In the genomic region with DNA sequence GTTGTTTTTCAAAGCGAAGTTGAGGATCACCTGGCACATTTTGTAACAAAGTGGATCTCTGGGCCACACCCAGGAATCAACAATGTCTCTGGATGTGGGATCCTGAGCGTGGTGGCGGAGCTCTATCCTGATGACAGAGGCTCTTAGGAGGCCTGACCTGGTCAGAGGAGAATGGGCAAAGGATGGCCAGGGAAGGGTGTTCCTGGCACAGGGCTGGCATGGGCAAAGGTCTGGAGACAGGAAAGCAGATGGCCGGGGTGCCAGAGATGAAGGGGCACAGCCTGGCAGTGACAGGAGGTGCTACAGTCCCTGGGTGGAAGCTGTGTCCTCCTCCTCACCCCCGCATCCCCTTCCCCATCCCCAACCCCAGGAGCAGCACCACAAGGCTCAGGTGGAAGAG, we compare ENCODE assay signal across 18 cellular contexts. TPM values are rescaled to one million over a fixed set of nuclear protein-coding genes. Genes with fewer than 3 reads are reported as not detected.
DNase-seq lines count a peak whose midpoint lies in the region; ATAC-seq and TF ChIP-seq lines count a peak whose summit lies in the region.
"Had no signal": no experiment of that assay in that cellular context is flagged by ENCODE, and none has a peak within 500 bp of the region (broad histone marks: within the 10 kb centered on the region; RNA-seq: fewer than 3 reads in every experiment).

No MANE protein-coding gene starts in this region.

- H3K4me3 ChIP-seq in BLaER1 treated with 17β-estradiol and CSF1 and Interleukin-3, amounts not matched to agents 10 nM and 100 nM: no peak overlapping the region
- H3K4me3 ChIP-seq in adrenal gland: no peak overlapping the region
- no peak overlapping the region for H3K4me3 ChIP-seq in endodermal cell (ENCODE audit: low read length)
- H3K4me3 ChIP-seq in SK-N-SH (ENCODE audit: low read depth in 2 of 2, low read length in 1 of 2): no peak overlapping the region
- H3K4me3 ChIP-seq: GM23248 had no signal

- TF ChIP-seq EP300 in SK-N-SH (IDR thresholded peaks at IDR 0.05; ENCODE audit: borderline replicate concordance in 1 of 2, low read depth in 1 of 2, low read length in 1 of 2): no peak

- no peak for TF ChIP-seq POLR2A in adrenal gland (IDR thresholded peaks at IDR 0.05)

- 90 to 97% (median 95%) methylated on average over 5 of the region's 5 CpGs for WGBS in adrenal gland, 4 donors
- 96 to 100% methylated on average over 4 to 5 of the region's 5 CpGs for WGBS in endodermal cell (ENCODE audit: insufficient coverage in 1 of 2, insufficient read length in 1 of 2), 2 experiments
- WGBS in SK-N-SH (ENCODE audit: low lambda C conversion rate): 98% methylated on average over 4 of the region's 5 CpGs

- H3K4me1 Mint-ChIP-seq in stimulated activated effector memory CD8-positive, alpha-beta T cell treated with anti-CD3 and anti-CD28 coated beads, Interleukin-12 subunit alpha, Interleukin-12 subunit beta, amount 100 ng/mL, for 72 hours: no peaks in the 10 kb centered on the region
- no peaks in the 10 kb centered on the region for H3K4me1 Mint-ChIP-seq in endodermal cell
- H3K4me1 Mint-ChIP-seq: CD8-positive, alpha-beta memory T cell; IgD-negative memory B cell had no signal

- H3K79me2 ChIP-seq in SK-N-SH (ENCODE audit: insufficient read depth): no peaks in the 10 kb centered on the region

- peak overlapping the region; percentile 20 for H3K27ac Mint-ChIP-seq in stimulated activated effector memory CD8-positive, alpha-beta T cell treated with anti-CD3 and anti-CD28 coated beads, Interleukin-12 subunit alpha, Interleukin-12 subunit beta, amount 100 ng/mL, for 72 hours
- H3K27ac Mint-ChIP-seq in endodermal cell: no peak overlapping the region
- H3K27ac Mint-ChIP-seq: CD8-positive, alpha-beta memory T cell had no signal

- H3K27me3 ChIP-seq in BLaER1 treated with 17β-estradiol and CSF1 and Interleukin-3, amounts not matched to agents 10 nM and 100 nM: no peaks in the 10 kb centered on the region
- H3K27me3 ChIP-seq in adrenal gland: no peaks in the 10 kb centered on the region
- H3K27me3 ChIP-seq in layer of hippocampus (ENCODE audit: control insufficient read depth, insufficient read depth, low read length): no peaks in the 10 kb centered on the region
- H3K27me3 ChIP-seq in endodermal cell (ENCODE audit: control insufficient read depth, insufficient read depth, low read length, poor library complexity, severe bottlenecking): no peaks in the 10 kb centered on the region
- H3K27me3 ChIP-seq in SK-N-SH (ENCODE audit: insufficient read depth): no peaks in the 10 kb centered on the region

- intact Hi-C loops in adrenal gland (cut with DNase I): loop anchor here (10.0 kb wide), 1 partner anchor 115 kb away; a partner anchor contains a TSS

- no peak overlapping the region for H3K4me3 Mint-ChIP-seq in stimulated activated effector memory CD8-positive, alpha-beta T cell treated with anti-CD3 and anti-CD28 coated beads, Interleukin-12 subunit alpha, Interleukin-12 subunit beta, amount 100 ng/mL, for 72 hours
- H3K4me3 Mint-ChIP-seq in endodermal cell: no peak overlapping the region
- H3K4me3 Mint-ChIP-seq: CD8-positive, alpha-beta memory T cell; IgD-negative memory B cell had no signal

- DNase-seq in adrenal gland (no peak), T-helper 1 cell (no peak), NCI-H2196 treated with DMSO at 0.1 percent for 48 hours (lab: John Stamatoyannopoulos, UW; ENCODE audit: unreplicated experiment) (no peak), endodermal cell (no peak), SK-N-SH (no peak)
- no peak for DNase-seq in stimulated activated effector memory CD8-positive, alpha-beta T cell treated with anti-CD3 and anti-CD28 coated beads, Interleukin-12 subunit alpha, Interleukin-12 subunit beta, amount 100 ng/mL, for 72 hours (ENCODE audit: low spot score in 2 of 2)
- DNase-seq: CD8-positive, alpha-beta memory T cell; DND-41; GM23248; HCEC 1CT; NCI-H1105 treated with DMSO at 0.1 percent for 48 hours; NCI-H1930; NCI-H2171; NCI-H446 treated with DMSO at 0.1 percent for 48 hours; NK-92 treated with Interleukin-12 subunit alpha and Interleukin-12 subunit beta, amount 100 ng/mL, for 24 hours had no signal

- no peaks in the 10 kb centered on the region for H3K9me3 Mint-ChIP-seq in stimulated activated effector memory CD8-positive, alpha-beta T cell treated with anti-CD3 and anti-CD28 coated beads, Interleukin-12 subunit alpha, Interleukin-12 subunit beta, amount 100 ng/mL, for 72 hours
- no peaks in the 10 kb centered on the region for H3K9me3 Mint-ChIP-seq in endodermal cell
- H3K9me3 Mint-ChIP-seq: CD8-positive, alpha-beta memory T cell; IgD-negative memory B cell had no signal

- TF ChIP-seq CTCF in adrenal gland (IDR thresholded peaks at IDR 0.05): no peak
- TF ChIP-seq CTCF in endodermal cell (conservative IDR thresholded peaks at IDR 0.05): no peak
- TF ChIP-seq CTCF in SK-N-SH (IDR thresholded peaks at IDR 0.05): no peak

- H3F3A ChIP-seq in SK-N-SH (replicated peaks; ENCODE audit: insufficient read depth): no peaks in the 10 kb centered on the region

- peaks cover 0 to 15% (median 0%) of the 10 kb centered on the region in 11 experiments; a peak in 1 of 22 replicates for H4K20me1 ChIP-seq in BLaER1 treated with 17β-estradiol and CSF1 and Interleukin-3, amounts not matched to agents 10 nM and 100 nM
- no peaks in the 10 kb centered on the region for H4K20me1 ChIP-seq in SK-N-SH (ENCODE audit: insufficient read depth)

- H2AFZ ChIP-seq in SK-N-SH (ENCODE audit: low read depth): no peak overlapping the region
- H2AFZ ChIP-seq: GM23248 had no signal

- H3K36me3 Mint-ChIP-seq in stimulated activated effector memory CD8-positive, alpha-beta T cell treated with anti-CD3 and anti-CD28 coated beads, Interleukin-12 subunit alpha, Interleukin-12 subunit beta, amount 100 ng/mL, for 72 hours: peaks cover 27% of the 10 kb centered on the region
- peaks cover 34% of the 10 kb centered on the region for H3K36me3 Mint-ChIP-seq in endodermal cell (ENCODE audit: low read depth)

- peaks cover 48 to 94% (median 82%) of the 10 kb centered on the region in 11 experiments for H3K36me3 ChIP-seq in BLaER1 treated with 17β-estradiol and CSF1 and Interleukin-3, amounts not matched to agents 10 nM and 100 nM
- H3K36me3 ChIP-seq in adrenal gland (replicated peaks in 1 of 2) (peaks cover 0 to 64% of the 10 kb centered on the region in 2 donors), endodermal cell (ENCODE audit: control insufficient read depth, insufficient read depth, low read length) (peaks cover 42% of the 10 kb centered on the region), SK-N-SH (replicated peaks in 1 of 2; ENCODE audit: control insufficient read depth in 1 of 2, insufficient read depth in 2 of 2, low read length in 1 of 2) (peaks cover 21 to 38% of the 10 kb centered on the region in 2 experiments)

- peak overlapping the region in 2 of 11 experiments; percentile 35 to 60; a peak in 4 of 22 replicates for H3K9ac ChIP-seq in BLaER1 treated with 17β-estradiol and CSF1 and Interleukin-3, amounts not matched to agents 10 nM and 100 nM
- H3K9ac ChIP-seq in endodermal cell (ENCODE audit: extremely low read depth, low read length, poor library complexity, severe bottlenecking) (no peak overlapping the region), SK-N-SH (no peak overlapping the region)
- H3K9ac ChIP-seq: GM23248 had no signal

- H3K4me2 ChIP-seq in BLaER1 treated with 17β-estradiol and CSF1 and Interleukin-3, amounts not matched to agents 10 nM and 100 nM: peak overlapping the region in 6 of 11 experiments; percentile 27 to 75 (median 57); a peak in 10 of 22 replicates
- H3K4me2 ChIP-seq in SK-N-SH: no peak overlapping the region

- no peak for ATAC-seq in stimulated activated effector memory CD8-positive, alpha-beta T cell treated with anti-CD3 and anti-CD28 coated beads, Interleukin-12 subunit alpha, Interleukin-12 subunit beta, amount 100 ng/mL, for 72 hours

- H3K27me3 Mint-ChIP-seq in endodermal cell (ENCODE audit: insufficient read depth): no peaks in the 10 kb centered on the region
- H3K27me3 Mint-ChIP-seq: CD8-positive, alpha-beta memory T cell; IgD-negative memory B cell had no signal

- no peak for TF ChIP-seq RAD21 in SK-N-SH (IDR thresholded peaks at IDR 0.05; ENCODE audit: low read length)

- H3K4me1 ChIP-seq in BLaER1 treated with 17β-estradiol and CSF1 and Interleukin-3, amounts not matched to agents 10 nM and 100 nM: peaks cover 0 to 22% (median 15%) of the 10 kb centered on the region in 10 experiments; a peak in 15 of 20 replicates
- H3K4me1 ChIP-seq in adrenal gland (replicated peaks in 1 of 2) (peaks cover 15 to 17% of the 10 kb centered on the region in 2 donors), endodermal cell (ENCODE audit: control insufficient read depth, insufficient read depth, low read length) (no peaks in the 10 kb centered on the region), SK-N-SH (ENCODE audit: control insufficient read depth in 1 of 2, insufficient read depth in 2 of 2, low read depth in 1 of 2, low read length in 1 of 2) (no peaks in the 10 kb centered on the region)

- H3K9me3 ChIP-seq in BLaER1 treated with 17β-estradiol and CSF1 and Interleukin-3, amounts not matched to agents 10 nM and 100 nM (replicated peaks in 1 of 11): no peaks in the 10 kb centered on the region
- no peaks in the 10 kb centered on the region for H3K9me3 ChIP-seq in adrenal gland (replicated peaks in 1 of 3)
- no peaks in the 10 kb centered on the region for H3K9me3 ChIP-seq in endodermal cell (ENCODE audit: control insufficient read depth, low read length)
- H3K9me3 ChIP-seq in SK-N-SH: no peaks in the 10 kb centered on the region

- CTCF ChIA-PET in SK-N-SH (lab: Yijun Ruan, JAX): no interaction called here

- H3K9me2 ChIP-seq in SK-N-SH: no peaks in the 10 kb centered on the region

- POLR2A ChIA-PET in SK-N-SH (lab: Yijun Ruan, JAX): no interaction called here

- H3K27ac ChIP-seq in BLaER1 treated with 17β-estradiol and CSF1 and Interleukin-3, amounts not matched to agents 10 nM and 100 nM: peak overlapping the region in 6 of 11 experiments; percentile 56 to 81 (median 70); a peak in 5 of 22 replicates
- H3K27ac ChIP-seq in adrenal gland (peak overlapping the region in 3 of 5 donors; percentile 42 to 75 (median 63)), layer of hippocampus (ENCODE audit: low read depth, low read length) (peak overlapping the region; percentile 48), endodermal cell (ENCODE audit: low read depth, low read length) (no peak overlapping the region), SK-N-SH (ENCODE audit: low read depth in 2 of 2, low read length in 1 of 2) (no peak overlapping the region)
- H3K27ac ChIP-seq: GM23248 had no signal

RNA-seq across cellular contexts. Expression of a gene that starts 20.0 kb away (rescaled TPM):
- 100 to 1,000 TPM in 1 of 8 donors, 10 to 100 TPM in 7; 43.7 to 103 (median 63.8) TPM for total RNA-seq in adrenal gland
- polyA plus RNA-seq in adrenal gland: 10 to 100 TPM; 26.6 to 70.5 (median 27.0) TPM
- total RNA-seq in endodermal cell: 10 to 100 TPM; 41.7 to 56.3 TPM
- polyA plus RNA-seq in endodermal cell (2013, experiment 1 of 2): 47.0 TPM
- 43.4 TPM for polyA plus RNA-seq in endodermal cell (2013, experiment 2 of 2)
- 43.2 and 46.1 TPM in 2 replicates for polyA plus RNA-seq in SK-N-SH (2012; rRNA removed)
- polyA plus RNA-seq in SK-N-SH (2012; cell fraction: cytosol; rRNA removed): 31.0 and 37.2 TPM in 2 replicates
- polyA plus RNA-seq in SK-N-SH (2012; cell fraction: nucleus; rRNA removed): 56.3 and 62.9 TPM in 2 replicates

RNA-seq across cellular contexts. Expression of a gene that starts 25.8 kb away (rescaled TPM):
- total RNA-seq in adrenal gland (100 to 1,000 TPM in 4 of 8 donors, 10 to 100 TPM in 4; 62.4 to 133 (median 94.6) TPM), endodermal cell (10 to 100 TPM; 71.5 to 81.8 TPM)
- polyA plus RNA-seq in adrenal gland (10 to 100 TPM; 37.1 to 52.8 (median 49.1) TPM), SK-N-SH (2012; rRNA removed) (204 and 257 TPM in 2 replicates)
- polyA plus RNA-seq in endodermal cell (2013, experiment 1 of 2): 66.4 TPM
- polyA plus RNA-seq in endodermal cell (2013, experiment 2 of 2): 62.0 TPM
- polyA plus RNA-seq in SK-N-SH (2012; cell fraction: cytosol; rRNA removed): 102 and 163 TPM in 2 replicates
- 216 and 265 TPM in 2 replicates for polyA plus RNA-seq in SK-N-SH (2012; cell fraction: nucleus; rRNA removed)

RNA-seq across cellular contexts. Expression of a gene that starts 34.0 kb away (rescaled TPM):
- 100 to 1,000 TPM in 2 of 8 donors, 10 to 100 TPM in 6; 37.3 to 119 (median 70.5) TPM for total RNA-seq in adrenal gland
- polyA plus RNA-seq in adrenal gland: 10 to 100 TPM; 15.2 to 25.8 (median 15.5) TPM
- 10 to 100 TPM; 36.2 to 36.7 TPM for total RNA-seq in endodermal cell
- 34.1 TPM for polyA plus RNA-seq in endodermal cell (2013, experiment 1 of 2)
- polyA plus RNA-seq in endodermal cell (2013, experiment 2 of 2): 32.3 TPM
- 66.1 and 67.9 TPM in 2 replicates for polyA plus RNA-seq in SK-N-SH (2012; rRNA removed)
- 33.3 and 49.7 TPM in 2 replicates for polyA plus RNA-seq in SK-N-SH (2012; cell fraction: cytosol; rRNA removed)
- 44.1 and 55.1 TPM in 2 replicates for polyA plus RNA-seq in SK-N-SH (2012; cell fraction: nucleus; rRNA removed)

RNA-seq across cellular contexts. Expression of a gene that starts 59.0 kb away (rescaled TPM):
- total RNA-seq in adrenal gland: 10 to 100 TPM; 15.1 to 60.7 (median 26.6) TPM
- 10 to 100 TPM in 2 of 3 donors, 1 to 10 TPM in 1; 5.0 to 71.1 (median 43.7) TPM for polyA plus RNA-seq in adrenal gland
- total RNA-seq in endodermal cell: 10 to 100 TPM; 66.2 to 72.1 TPM
- 57.6 TPM for polyA plus RNA-seq in endodermal cell (2013, experiment 1 of 2)
- 47.7 TPM for polyA plus RNA-seq in endodermal cell (2013, experiment 2 of 2)
- polyA plus RNA-seq in SK-N-SH (2012; rRNA removed): 24.0 and 25.6 TPM in 2 replicates
- 6.1 and 11.1 TPM in 2 replicates for polyA plus RNA-seq in SK-N-SH (2012; cell fraction: cytosol; rRNA removed)
- polyA plus RNA-seq in SK-N-SH (2012; cell fraction: nucleus; rRNA removed): 128 and 148 TPM in 2 replicates

Comparison
In these comparisons a context has a peak if more than half of its experiments do, and no peak if none do; other contexts are left out.
1. H3K27ac ChIP-seq: peak in BLaER1 treated with 17β-estradiol and CSF1 and Interleukin-3, amounts not matched to agents 10 nM and 100 nM (6 of 11), adrenal gland (3 of 5) and layer of hippocampus (single experiment); none in endodermal cell (single experiment) and SK-N-SH (0 of 2).